ENCODE assay signal across 8 cellular contexts in genomic region chr11:9060700-9061111, GRCh38. TPM values are rescaled to one million over a fixed set of nuclear protein-coding genes. Genes with fewer than 3 reads are reported as not detected.
DNase-seq lines count a peak whose midpoint lies in the region; ATAC-seq and TF ChIP-seq lines count a peak whose summit lies in the region.

No MANE protein-coding gene starts in this region.

- peak; percentile 97 for ATAC-seq in GM21360 (IDR thresholded peaks at IDR 0.05; ENCODE audit: unreplicated experiment)
- ATAC-seq in HG03460 (IDR thresholded peaks at IDR 0.05; ENCODE audit: unreplicated experiment) = peak; percentile 99
- no peak for ATAC-seq in heart right ventricle

- intact Hi-C loops in heart right ventricle (cut with DNase I) = loop anchor here in 1 of 10 donors (10.0 kb wide), 1 partner anchor 74 kb away; no protein-coding TSS in a partner anchor

- WGBS in heart right ventricle, 2 donors = 75 to 80% methylated on average over 4 of the region's 4 CpGs

- TF ChIP-seq CTCF in GM12872 (IDR thresholded peaks at IDR 0.05; ENCODE audit: insufficient read depth, low read depth, low read length) (peak; percentile 66), osteoblast (IDR thresholded peaks at IDR 0.05; ENCODE audit: extremely low read depth, low read depth, low read length) (peak; percentile 38), heart right ventricle (IDR thresholded peaks at IDR 0.05) (peak in 1 of 9 donors; percentile 36)

- H3K4me3 ChIP-seq in osteoblast (ENCODE audit: insufficient read depth, low read length) = no peak overlapping the region
- H3K4me3 ChIP-seq in heart right ventricle = no peak overlapping the region

- no peak overlapping the region for H3K27ac ChIP-seq in osteoblast (ENCODE audit: low read depth, low read length)
- peak overlapping the region in 1 of 10 donors; percentile 7 for H3K27ac ChIP-seq in heart right ventricle

- H3K79me2 ChIP-seq in osteoblast (ENCODE audit: insufficient read depth, low read length) = no peaks in the 10 kb centered on the region

- no peaks in the 10 kb centered on the region for H3K27me3 ChIP-seq in osteoblast (ENCODE audit: insufficient read depth, low read length)
- H3K27me3 ChIP-seq in heart right ventricle = no peaks in the 10 kb centered on the region

- peak; percentile 8 to 28 for DNase-seq in activated CD4-positive, alpha-beta T cell treated with anti-CD3 and anti-CD28 coated beads, Interleukin-2, amount 50 U/mL, for 24 hours (ENCODE audit: low read depth in 1 of 2, low spot score in 1 of 2)
- DNase-seq in osteoblast (ENCODE audit: insufficient read length, low spot score, missing footprints) (no peak), heart right ventricle (no peak), NCI-H1436 treated with DMSO at 0.1 percent for 48 hours (lab: John Stamatoyannopoulos, UW) (no peak), T-helper 9 cell (no peak)

- no peak overlapping the region for H3K4me2 ChIP-seq in osteoblast (ENCODE audit: insufficient read depth, low read length)

- H3K9me3 ChIP-seq in osteoblast (ENCODE audit: low read depth, low read length) (no peaks in the 10 kb centered on the region), heart right ventricle (no peaks in the 10 kb centered on the region)

- H2AFZ ChIP-seq in osteoblast (ENCODE audit: low read length) = no peak overlapping the region

- no peaks in the 10 kb centered on the region for H4K20me1 ChIP-seq in osteoblast (ENCODE audit: insufficient read depth, low read length)

- H3K36me3 ChIP-seq in osteoblast (ENCODE audit: insufficient read depth, low read length) = no peaks in the 10 kb centered on the region
- no peaks in the 10 kb centered on the region for H3K36me3 ChIP-seq in heart right ventricle

- H3K4me1 ChIP-seq in osteoblast (ENCODE audit: insufficient read depth, low read length) (no peaks in the 10 kb centered on the region), heart right ventricle (peaks cover 0 to 18% (median 9%) of the 10 kb centered on the region in 9 donors)

RNA-seq across cellular contexts. Expression of gene SCUBE2, which starts 30.7 kb away (rescaled TPM):
- total RNA-seq in osteoblast (1.8 and 2.7 TPM in 2 replicates), heart right ventricle (1 to 10 TPM in 9 of 10 donors, under 1 TPM in 1; 0.98 to 4.1 (median 2.0) TPM)
- under 1 TPM; 0.22 to 0.70 TPM for polyA plus RNA-seq in heart right ventricle

RNA-seq across cellular contexts. Expression of gene NRIP3, which starts 56.9 kb away (rescaled TPM):
- total RNA-seq in osteoblast = 6.2 and 6.8 TPM in 2 replicates
- total RNA-seq in heart right ventricle = 1 to 10 TPM in 6 of 10 donors, under 1 TPM in 4; 0.32 to 1.9 (median 1.1) TPM
- under 1 TPM in 1 of 2 donors, not detected in 1; 0.13 TPM for polyA plus RNA-seq in heart right ventricle

Comparison
In these comparisons a context has a peak if more than half of its experiments do, and no peak if none do; other contexts are left out.
1. ATAC-seq: peak in GM21360 (single experiment) and HG03460 (single experiment); none in heart right ventricle (0 of 8).
2. DNase-seq: peak in activated CD4-positive, alpha-beta T cell treated with anti-CD3 and anti-CD28 coated beads, Interleukin-2, amount 50 U/mL, for 24 hours (2 of 2); none in osteoblast (single experiment), heart right ventricle (0 of 2), NCI-H1436 treated with DMSO at 0.1 percent for 48 hours (single experiment) and T-helper 9 cell (single experiment).